In genomic region chr2:54599326-54599710, GRCh38 we compare ENCODE assay signal across 11 cellular contexts.
DNase-seq lines count a peak whose midpoint lies in the region; FAIRE-seq and TF ChIP-seq lines count a peak whose summit lies in the region.
"Had no signal": no experiment of that assay in that cellular context is flagged by ENCODE, and none has a peak within 500 bp of the region (broad histone marks: within the 10 kb centered on the region; RNA-seq: fewer than 3 reads in every experiment).

No MANE protein-coding gene starts in this region.

- H3K4me2 ChIP-seq in keratinocyte (ENCODE audit: control insufficient read depth, extremely low read depth, insufficient read depth, low read depth, low read length), result peak overlapping the region; percentile 72
- H3K4me2 ChIP-seq in skeletal muscle satellite cell (ENCODE audit: low read length), result peak overlapping the region; percentile 4
- no peak overlapping the region for H3K4me2 ChIP-seq in osteoblast (ENCODE audit: insufficient read depth, low read length)

- intact Hi-C loops in activated T-helper 2 cell treated with anti-CD3 and anti-CD28 coated beads, Interferon-gamma antibody, Interleukin-2, Interleukin-4, amounts not matched to agents 10 μg/mL and 5 μg/mL and 100 μg/mL, durations not matched to agents 14 hours and 24 hours and 36 hours (cut with micrococcal nuclease), result no loop called here

- peaks cover 96% of the 10 kb centered on the region for H3K4me1 Mint-ChIP-seq in activated T-helper 2 cell treated with anti-CD3 and anti-CD28 coated beads, Interferon-gamma antibody, Interleukin-2, Interleukin-4, amounts not matched to agents 10 μg/mL and 5 μg/mL and 100 μg/mL, durations not matched to agents 14 hours and 24 hours and 36 hours (ENCODE audit: low read depth)

- DNase-seq in DMS79 treated with DMSO at 0.1 percent for 48 hours (lab: John Stamatoyannopoulos, UW) (peak; percentile 60), keratinocyte (ENCODE audit: low read depth, low spot score) (no peak), NCI-H187 treated with DMSO at 0.1 percent for 48 hours (lab: John Stamatoyannopoulos, UW) (no peak), D341Med (ENCODE audit: low spot score) (no peak), HTR-8/SVneo (ENCODE audit: insufficient read length, low spot score) (no peak), osteoblast (ENCODE audit: insufficient read length, low spot score, missing footprints) (no peak)
- DNase-seq in activated T-helper 2 cell treated with anti-CD3 and anti-CD28 coated beads, Interferon-gamma antibody, Interleukin-2, Interleukin-4, amounts not matched to agents 10 μg/mL and 5 μg/mL and 100 μg/mL, durations not matched to agents 14 hours and 24 hours and 36 hours (ENCODE audit: low spot score), result no peak
- DNase-seq: Karpas-422 had no signal

- H3K36me3 ChIP-seq in keratinocyte (ENCODE audit: control insufficient read depth in 2 of 2, extremely low read depth in 1 of 2, insufficient read depth in 2 of 2, low read length in 2 of 2), result peaks cover 3 to 5% of the 10 kb centered on the region in 2 experiments
- H3K36me3 ChIP-seq in skeletal muscle satellite cell (ENCODE audit: insufficient read depth, low read length), result peaks cover 17% of the 10 kb centered on the region
- peaks cover 3% of the 10 kb centered on the region for H3K36me3 ChIP-seq in osteoblast (ENCODE audit: insufficient read depth, low read length)

- TF ChIP-seq CTCF in keratinocyte (optimal IDR thresholded peaks at IDR 0.05 in 1 of 3, IDR thresholded peaks at IDR 0.05 in 1 of 3, conservative IDR thresholded peaks at IDR 0.05 in 1 of 3; ENCODE audit: extremely low read depth in 1 of 3, insufficient read depth in 2 of 3, low read length in 3 of 3) (no peak), osteoblast (IDR thresholded peaks at IDR 0.05; ENCODE audit: extremely low read depth, low read depth, low read length) (no peak)

- peaks cover 56% of the 10 kb centered on the region for H3K36me3 Mint-ChIP-seq in activated T-helper 2 cell treated with anti-CD3 and anti-CD28 coated beads, Interferon-gamma antibody, Interleukin-2, Interleukin-4, amounts not matched to agents 10 μg/mL and 5 μg/mL and 100 μg/mL, durations not matched to agents 14 hours and 24 hours and 36 hours (ENCODE audit: low read depth)

- H3K4me1 ChIP-seq in keratinocyte (ENCODE audit: control insufficient read depth, extremely low read depth, insufficient read depth, low read length) (peaks cover 35% of the 10 kb centered on the region), skeletal muscle satellite cell (ENCODE audit: control insufficient read depth, insufficient read depth, low read length) (peaks cover 75% of the 10 kb centered on the region), osteoblast (ENCODE audit: insufficient read depth, low read length) (peaks cover 17% of the 10 kb centered on the region)

- H3K9me3 ChIP-seq in keratinocyte (ENCODE audit: control insufficient read depth, low read depth, low read length) (no peaks in the 10 kb centered on the region), skeletal muscle satellite cell (replicated peaks; ENCODE audit: low read length) (no peaks in the 10 kb centered on the region), osteoblast (ENCODE audit: low read depth, low read length) (no peaks in the 10 kb centered on the region)

- dilution Hi-C loops in keratinocyte (cut with MboI; ENCODE audit: extremely low pct_ligation_motif_present, low sequenced_read_pairs), result no loop called here

- FAIRE-seq in keratinocyte (lab: Jason Lieb, UNC) (no peak), HTR-8/SVneo (lab: Jason Lieb, UNC) (no peak)
- FAIRE-seq: GM12891, TTC549 had no signal

- no peaks in the 10 kb centered on the region for H4K20me1 ChIP-seq in keratinocyte (ENCODE audit: control insufficient read depth, extremely low read depth, insufficient read depth, low read length)
- H4K20me1 ChIP-seq in osteoblast (ENCODE audit: insufficient read depth, low read length), result peaks cover 61% of the 10 kb centered on the region

- H3K4me3 Mint-ChIP-seq in activated T-helper 2 cell treated with anti-CD3 and anti-CD28 coated beads, Interferon-gamma antibody, Interleukin-2, Interleukin-4, amounts not matched to agents 10 μg/mL and 5 μg/mL and 100 μg/mL, durations not matched to agents 14 hours and 24 hours and 36 hours (ENCODE audit: low read depth), result no peak overlapping the region

- no peaks in the 10 kb centered on the region for H3K9me3 Mint-ChIP-seq in activated T-helper 2 cell treated with anti-CD3 and anti-CD28 coated beads, Interferon-gamma antibody, Interleukin-2, Interleukin-4, amounts not matched to agents 10 μg/mL and 5 μg/mL and 100 μg/mL, durations not matched to agents 14 hours and 24 hours and 36 hours

- peak overlapping the region; percentile 84 for H3K27ac Mint-ChIP-seq in activated T-helper 2 cell treated with anti-CD3 and anti-CD28 coated beads, Interferon-gamma antibody, Interleukin-2, Interleukin-4, amounts not matched to agents 10 μg/mL and 5 μg/mL and 100 μg/mL, durations not matched to agents 14 hours and 24 hours and 36 hours

- H3K4me3 ChIP-seq in keratinocyte (ENCODE audit: control insufficient read depth in 2 of 3, extremely low read depth in 1 of 3, insufficient read depth in 2 of 3, low read depth in 1 of 3, low read length in 3 of 3) (peak overlapping the region in 1 of 3 experiments; percentile 7), skeletal muscle satellite cell (ENCODE audit: low read length) (no peak overlapping the region), osteoblast (ENCODE audit: insufficient read depth, low read length) (no peak overlapping the region)

- H3K27ac ChIP-seq in keratinocyte (ENCODE audit: control insufficient read depth, insufficient read depth, low read length), result peak overlapping the region; percentile 84
- H3K27ac ChIP-seq in osteoblast (ENCODE audit: low read depth, low read length), result no peak overlapping the region

- H3K79me2 ChIP-seq in keratinocyte (ENCODE audit: control insufficient read depth, insufficient read depth, low read length) (peaks cover 76% of the 10 kb centered on the region), osteoblast (ENCODE audit: insufficient read depth, low read length) (peaks cover 98% of the 10 kb centered on the region)

- H3K27me3 ChIP-seq in keratinocyte (ENCODE audit: control insufficient read depth, extremely low read depth, insufficient read depth, low read length) (no peaks in the 10 kb centered on the region), skeletal muscle satellite cell (ENCODE audit: control insufficient read depth, insufficient read depth, low read length) (no peaks in the 10 kb centered on the region), osteoblast (ENCODE audit: insufficient read depth, low read length) (no peaks in the 10 kb centered on the region)

- H2AFZ ChIP-seq in keratinocyte (ENCODE audit: control insufficient read depth, low read length) (no peak overlapping the region), osteoblast (ENCODE audit: low read length) (no peak overlapping the region)

- peaks cover 5% of the 10 kb centered on the region for H3K9me1 ChIP-seq in keratinocyte (ENCODE audit: control insufficient read depth, extremely low read depth, insufficient read depth, low read length)

- H3K9ac ChIP-seq in keratinocyte (ENCODE audit: control insufficient read depth, extremely low read depth, insufficient read depth, low read length) (peak overlapping the region; percentile 66), skeletal muscle satellite cell (ENCODE audit: low read depth, low read length) (no peak overlapping the region)

- H3K27me3 Mint-ChIP-seq in activated T-helper 2 cell treated with anti-CD3 and anti-CD28 coated beads, Interferon-gamma antibody, Interleukin-2, Interleukin-4, amounts not matched to agents 10 μg/mL and 5 μg/mL and 100 μg/mL, durations not matched to agents 14 hours and 24 hours and 36 hours (ENCODE audit: low read depth), result no peaks in the 10 kb centered on the region
